ENCODE assay signal across 8 cellular contexts in the genomic region with DNA sequence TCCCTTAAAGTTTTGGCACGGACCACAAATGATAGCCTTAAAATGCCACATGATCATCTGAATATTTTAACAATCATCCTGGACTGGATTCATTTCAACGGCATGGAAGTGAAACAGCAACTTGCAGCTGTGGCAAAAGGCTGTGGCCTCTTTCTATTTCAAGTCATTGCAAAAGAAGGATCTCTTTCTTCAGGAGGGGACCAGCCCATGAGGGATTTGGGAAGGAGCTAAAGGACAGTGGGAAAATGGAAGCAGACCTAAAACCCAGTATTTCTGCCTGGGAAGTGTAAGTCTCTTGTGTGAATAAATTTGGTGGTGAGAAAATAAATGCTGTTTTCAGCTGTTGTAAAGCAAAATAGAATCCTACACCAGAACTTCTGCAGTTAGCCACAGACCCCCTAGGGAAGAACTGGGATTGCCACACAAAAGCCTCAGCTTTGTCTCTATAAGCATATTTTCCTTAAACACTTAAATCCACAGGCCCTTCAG.
DNase-seq lines count a peak whose midpoint lies in the region; ATAC-seq and TF ChIP-seq lines count a peak whose summit lies in the region.

No MANE protein-coding gene starts in this region.

- H3K4me3 ChIP-seq in adipocyte (ENCODE audit: low read length) (peak overlapping the region; percentile 48), retinal pigment epithelial cell (ENCODE audit: low read length) (peak overlapping the region; percentile 10)

- no peaks in the 10 kb centered on the region for H3K9me3 ChIP-seq in adipocyte (ENCODE audit: control insufficient read depth, low read length)

- DNase-seq in GM04504 (ENCODE audit: low read depth), result peak; percentile 67
- DNase-seq in adipocyte (ENCODE audit: low read depth), result peak; percentile 71
- no peak for DNase-seq in Right ventricle myocardium superior
- DNase-seq in retinal pigment epithelial cell (ENCODE audit: low read depth), result no peak
- DNase-seq in 8988T, result no peak
- DNase-seq in stimulated activated CD4-positive, alpha-beta T cell treated with anti-CD3 and anti-CD28 coated beads, Interleukin-4, amount 100 ng/mL, for 1 hour, result no peak
- no peak for DNase-seq in stimulated activated CD4-positive, alpha-beta T cell treated with anti-CD3 and anti-CD28 coated beads, Interleukin-4, amount 100 ng/mL, for 4 hours

- H3K27me3 ChIP-seq in adipocyte (replicated peaks; ENCODE audit: control insufficient read depth, insufficient read depth, low read length), result no peaks in the 10 kb centered on the region

- intact Hi-C loops in Right ventricle myocardium superior (cut with DNase I), result loop anchor here (5.0 to 10.0 kb wide), 3 partner anchors 66 to 141 kb away; no protein-coding TSS in a partner anchor

- H3K4me1 ChIP-seq in adipocyte (ENCODE audit: control insufficient read depth, insufficient read depth, low read length), result peaks cover 44% of the 10 kb centered on the region

- TF ChIP-seq CTCF in retinal pigment epithelial cell (conservative IDR thresholded peaks at IDR 0.05; ENCODE audit: low read depth, low read length), result no peak

- ATAC-seq in Right ventricle myocardium superior (ENCODE audit: poor library complexity) (peak; percentile 73), GM19397 (IDR thresholded peaks at IDR 0.05; ENCODE audit: unreplicated experiment) (no peak)

- H3K9ac ChIP-seq in adipocyte (ENCODE audit: low read length), result peak overlapping the region; percentile 76

- no peaks in the 10 kb centered on the region for H3K36me3 ChIP-seq in adipocyte (ENCODE audit: control insufficient read depth, insufficient read depth, low read length, severe bottlenecking)

Comparison
In these comparisons a context has a peak if more than half of its experiments do, and no peak if none do; other contexts are left out.
1. DNase-seq: peak in GM04504 (single experiment) and adipocyte (single experiment); none in Right ventricle myocardium superior (single experiment), retinal pigment epithelial cell (single experiment), 8988T (single experiment), stimulated activated CD4-positive, alpha-beta T cell treated with anti-CD3 and anti-CD28 coated beads, Interleukin-4, amount 100 ng/mL, for 1 hour (single experiment) and stimulated activated CD4-positive, alpha-beta T cell treated with anti-CD3 and anti-CD28 coated beads, Interleukin-4, amount 100 ng/mL, for 4 hours (0 of 2).